In genomic region chr10:13294156-13294555, GRCh38 we compare ENCODE assay signal across 1 cellular context.
TF ChIP-seq lines count a peak whose summit lies in the region.

No MANE protein-coding gene starts in this region.

TF ChIP-seq in WTC11, 78 proteins besides CTCF, POLR2A, EP300 and RAD21 (continued from another document):
- no peak for TF ChIP-seq ZNF532 (CRISPR knock-in tag; IDR thresholded peaks at IDR 0.05; ENCODE audit: borderline replicate concordance)
- TF ChIP-seq PRDM15 (CRISPR knock-in tag; IDR thresholded peaks at IDR 0.05), result no peak
TF ChIP-seq in WTC11: peak in this region for 0.
